ENCODE assay signal across 20 cellular contexts in genomic region chr18:33181016-33181415, GRCh38.
DNase-seq lines count a peak whose midpoint lies in the region; ATAC-seq and TF ChIP-seq lines count a peak whose summit lies in the region.
"Had no signal": no experiment of that assay in that cellular context is flagged by ENCODE, and none has a peak within 500 bp of the region (broad histone marks: within the 10 kb centered on the region; RNA-seq: fewer than 3 reads in every experiment).

No MANE protein-coding gene starts in this region.

- CTCF ChIA-PET in PC-3 (lab: Charles Lee), result no interaction called here

- H4K20me1 ChIP-seq in GM23338 (replicated peaks; ENCODE audit: insufficient read depth) (no peaks in the 10 kb centered on the region), PC-3 (ENCODE audit: low read length) (no peaks in the 10 kb centered on the region)

- H3K36me3 ChIP-seq in GM23338 (ENCODE audit: insufficient read depth) (no peaks in the 10 kb centered on the region), PC-3 (ENCODE audit: low read depth, low read length) (no peaks in the 10 kb centered on the region)
- H3K36me3 ChIP-seq: BE2C had no signal

- POLR2A ChIA-PET in PC-3 (lab: Charles Lee; ENCODE audit: unreplicated experiment), result no interaction called here

- H3K4me1 ChIP-seq in GM23338 (ENCODE audit: insufficient read depth) (0 out of 2 replicates have a peak, but pooled peaks cover 7% of the 10 kb centered on the region), PC-3 (ENCODE audit: insufficient read depth, low read length) (peaks cover 12% of the 10 kb centered on the region)
- H3K4me1 ChIP-seq: BE2C, Caco-2 had no signal

- H3F3A ChIP-seq in GM23338 (replicated peaks; ENCODE audit: low read depth) (no peaks in the 10 kb centered on the region), PC-3 (ENCODE audit: low read length, unreplicated experiment) (no peaks in the 10 kb centered on the region)

- H3K9me2 ChIP-seq in GM23338 (ENCODE audit: insufficient read depth) (no peaks in the 10 kb centered on the region), PC-3 (replicated peaks; ENCODE audit: low read length) (no peaks in the 10 kb centered on the region)

- H3K27me3 Mint-ChIP-seq in GM23338 (ENCODE audit: insufficient read depth, low read depth, poor library complexity), result no peaks in the 10 kb centered on the region
- H3K27me3 Mint-ChIP-seq: CD4-positive, CD25-positive, alpha-beta regulatory T cell had no signal

- ATAC-seq in GM23338 (no peak), PC-3 (peak; percentile 81), GM19452 (IDR thresholded peaks at IDR 0.05; ENCODE audit: unreplicated experiment) (no peak)
- ATAC-seq: GM12878, HCT116 had no signal

- H3K79me2 ChIP-seq in GM23338 (replicated peaks; ENCODE audit: insufficient read depth) (no peaks in the 10 kb centered on the region), PC-3 (ENCODE audit: low read length) (no peaks in the 10 kb centered on the region)

- H3K4me3 ChIP-seq in GM23338, result no peak overlapping the region
- no peak overlapping the region for H3K4me3 ChIP-seq in PC-3 (ENCODE audit: low read length)
- H3K4me3 ChIP-seq: GM12878 had no signal

- DNase-seq in DMS53 (lab: John Stamatoyannopoulos, UW) (peak; percentile 72), GM23338 (ENCODE audit: low spot score) (no peak), PC-3 (peak; percentile 57), foreskin melanocyte (peak; percentile 37), erythroblast (lab: John Stamatoyannopoulos, UW) (no peak), OCI-M1 (lab: John Stamatoyannopoulos, UW) (no peak)
- DNase-seq: ACHN; BE2C; C1 segment of cervical spinal cord; Caco-2; CD4-positive, CD25-positive, alpha-beta regulatory T cell; DMS153; DND-41; EL; H7; HFFc6; KG1 had no signal

- no TSS peak for BruUV-seq in PC-3 (replicated peaks; lab: Mats Ljungman, UMichigan)

- no peak overlapping the region for H3K9ac ChIP-seq in PC-3 (ENCODE audit: low read length)

- H3K4me1 Mint-ChIP-seq in GM23338, result peaks cover 4% of the 10 kb centered on the region; the same call in 1 of the 3 replicates
- H3K4me1 Mint-ChIP-seq: CD4-positive, CD25-positive, alpha-beta regulatory T cell had no signal

- H3K9me3 ChIP-seq in PC-3 (ENCODE audit: low read length), result no peaks in the 10 kb centered on the region
- H3K9me3 ChIP-seq: BE2C, Caco-2 had no signal

- H2AFZ ChIP-seq in GM23338 (peak overlapping the region; percentile 11; the same call in 1 of the 2 replicates), PC-3 (ENCODE audit: low read length) (no peak overlapping the region)

- H3K36me3 Mint-ChIP-seq in GM23338 (ENCODE audit: low read depth), result no peaks in the 10 kb centered on the region
- H3K36me3 Mint-ChIP-seq: CD4-positive, CD25-positive, alpha-beta regulatory T cell had no signal

- H3K4me2 ChIP-seq in GM23338 (no peak overlapping the region), PC-3 (ENCODE audit: low read length) (no peak overlapping the region)

- intact Hi-C loops in PC-3 (cut with micrococcal nuclease), result loop anchor here (10.0 kb wide), 1 partner anchor 256 kb away; no protein-coding TSS in a partner anchor

- H3K27ac ChIP-seq in GM23338 (ENCODE audit: low read depth) (no peak overlapping the region), PC-3 (ENCODE audit: low read length) (peak overlapping the region; percentile 32)

- H3K27ac Mint-ChIP-seq in GM23338, result no peak overlapping the region
- H3K27ac Mint-ChIP-seq: CD4-positive, CD25-positive, alpha-beta regulatory T cell; HFFc6 had no signal

- no peaks in the 10 kb centered on the region for H3K9me3 Mint-ChIP-seq in GM23338

- TF ChIP-seq POLR2A in erythroblast (IDR thresholded peaks at IDR 0.05; ENCODE audit: low read length), result no peak

- no peak for TF ChIP-seq CTCF in GM23338 (conservative IDR thresholded peaks at IDR 0.05; ENCODE audit: low read depth in 2 of 2)
- no peak for TF ChIP-seq CTCF in PC-3 (conservative IDR thresholded peaks at IDR 0.05; ENCODE audit: low read depth, low read length)

- no peaks in the 10 kb centered on the region for H3K27me3 ChIP-seq in GM23338 (ENCODE audit: insufficient read depth)
- H3K27me3 ChIP-seq in PC-3 (ENCODE audit: low read length), result no peaks in the 10 kb centered on the region
- H3K27me3 ChIP-seq: BE2C had no signal

- no peak overlapping the region for H3K4me3 Mint-ChIP-seq in GM23338
- H3K4me3 Mint-ChIP-seq: CD4-positive, CD25-positive, alpha-beta regulatory T cell; HFFc6 had no signal

TF ChIP-seq in GM23338, 12 proteins besides CTCF, POLR2A, EP300 and RAD21:
- no peak for TF ChIP-seq EZH2phosphoT487 (IDR thresholded peaks at IDR 0.05; ENCODE audit: unreplicated experiment)

Comparison
In these comparisons a context has a peak if more than half of its experiments do, and no peak if none do; other contexts are left out.
1. DNase-seq: peak in DMS53 (single experiment), PC-3 (single experiment) and foreskin melanocyte (single experiment); none in GM23338 (single experiment), erythroblast (0 of 2) and OCI-M1 (single experiment).